ENCODE assay signal across 22 cellular contexts in the genomic region with DNA sequence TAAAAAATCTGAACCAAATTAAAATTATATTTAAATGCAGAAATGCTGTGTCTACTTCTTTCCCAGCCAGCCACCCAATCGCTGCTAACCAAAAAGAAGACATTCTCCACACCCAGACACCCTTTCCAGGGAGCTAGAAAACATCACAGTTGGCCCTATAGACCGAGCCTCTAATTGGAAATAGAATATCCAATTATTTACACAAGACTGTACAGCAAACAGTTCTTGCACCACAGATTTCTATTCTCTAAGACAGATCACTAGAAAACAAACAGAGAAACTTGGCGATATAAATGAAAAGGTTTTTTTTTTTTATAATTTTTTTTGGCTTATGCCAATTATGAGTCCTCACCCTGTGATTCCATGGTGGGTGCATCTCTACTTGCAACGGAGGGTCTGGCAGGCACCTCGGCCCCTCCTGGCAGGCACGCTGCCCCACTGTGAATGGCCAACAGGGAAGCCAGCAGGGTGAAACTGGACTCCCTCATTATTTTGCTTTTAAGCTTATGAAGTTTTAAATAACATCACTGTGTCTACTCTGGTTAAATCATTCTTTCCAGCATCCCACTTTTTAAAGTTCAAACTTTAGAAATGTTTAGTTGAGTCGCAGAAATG. TPM values are rescaled to one million over a fixed set of nuclear protein-coding genes. Genes with fewer than 3 reads are reported as not detected.
DNase-seq lines count a peak whose midpoint lies in the region; ATAC-seq and TF ChIP-seq lines count a peak whose summit lies in the region.
"Had no signal": no experiment of that assay in that cellular context is flagged by ENCODE, and none has a peak within 500 bp of the region (broad histone marks: within the 10 kb centered on the region; RNA-seq: fewer than 3 reads in every experiment).

No MANE protein-coding gene starts in this region.

- POLR2A ChIA-PET in AG04450 (lab: Yijun Ruan, JAX) = no interaction called here

- ATAC-seq in left lobe of liver (peak; percentile 85), GM19397 (IDR thresholded peaks at IDR 0.05; ENCODE audit: unreplicated experiment) (no peak), HG02763 (IDR thresholded peaks at IDR 0.05; ENCODE audit: unreplicated experiment) (no peak), GM18867 (IDR thresholded peaks at IDR 0.05; ENCODE audit: unreplicated experiment) (no peak)
- ATAC-seq: activated CD8-positive, alpha-beta T cell treated with anti-CD3 and anti-CD28 coated beads for 36 hours; K562 had no signal

- H3K27me3 ChIP-seq in AG04450 (ENCODE audit: control insufficient read depth, insufficient read depth, low read length) = no peaks in the 10 kb centered on the region
- H3K27me3 ChIP-seq: esophagus squamous epithelium, MG63 had no signal

- H3K9me3 ChIP-seq in AG04450 (ENCODE audit: control insufficient read depth, insufficient read depth, low read length) = no peaks in the 10 kb centered on the region
- H3K9me3 ChIP-seq: esophagus squamous epithelium, MG63 had no signal

- no peak overlapping the region for H3K4me3 ChIP-seq in AG04450 (ENCODE audit: low read depth, low read length)
- H3K4me3 ChIP-seq: esophagus squamous epithelium, K562, MG63 had no signal

- peak overlapping the region; percentile 66 for H3K27ac ChIP-seq in AG04450 (ENCODE audit: low read depth, low read length)
- H3K27ac ChIP-seq: esophagus squamous epithelium had no signal

- DNase-seq in AG04450 (ENCODE audit: low read depth, low spot score) = no peak
- DNase-seq in NCI-H1092 (lab: John Stamatoyannopoulos, UW) = peak; percentile 30
- peak; percentile 9 for DNase-seq in NCI-H774 (lab: John Stamatoyannopoulos, UW)
- DNase-seq in left lobe of liver (ENCODE audit: low spot score) = no peak
- DNase-seq in effector CD8-positive, alpha-beta T cell (lab: John Stamatoyannopoulos, UW) = no peak
- DNase-seq: activated CD4-positive, CD25-positive, alpha-beta regulatory T cell treated with anti-CD3 and anti-CD28 coated beads, Interleukin-2, amount 50 U/mL, for 72 hours; activated CD8-positive, alpha-beta T cell treated with anti-CD3 and anti-CD28 coated beads for 36 hours; activated gamma-delta T cell treated with Interleukin-2 at 50 U/mL for 16 hours; C1 segment of cervical spinal cord; endodermal cell; esophagus squamous epithelium; left cardiac atrium; mesendoderm; MG63; naive B cell; NCI-H187 treated with DMSO at 0.1 percent for 48 hours; NCI-H526 treated with DMSO at 0.1 percent for 48 hours; right cardiac atrium had no signal

- CTCF ChIA-PET in AG04450 (lab: Charles Lee) = interaction anchor here (0.8 to 2.6 kb wide), 4 partner anchors 8 to 160 kb away, joined by 3 to 9 read pairs (median 4); no protein-coding TSS in a partner anchor

- no peak for TF ChIP-seq CTCF in AG04450 (IDR thresholded peaks at IDR 0.05; ENCODE audit: low read depth, low read length)

RNA-seq across cellular contexts. Expression of a gene that starts 29.2 kb away (rescaled TPM):
- 20.6 and 24.9 TPM in 2 replicates for polyA plus RNA-seq in AG04450 (2011; rRNA removed)
- polyA minus RNA-seq in AG04450 (2011; rRNA and poly(A)+ RNA removed) = 23.1 and 29.7 TPM in 2 replicates
- total RNA-seq in left lobe of liver = 16.8 TPM

Comparison
In these comparisons a context has a peak if more than half of its experiments do, and no peak if none do; other contexts are left out.
1. DNase-seq: peak in NCI-H1092 (single experiment) and NCI-H774 (single experiment); none in AG04450 (single experiment), left lobe of liver (single experiment) and effector CD8-positive, alpha-beta T cell (single experiment).